9 cellular contexts compared by ENCODE assay signal in genomic region chr11:46555269-46556054, GRCh38. TPM values are rescaled to one million over a fixed set of nuclear protein-coding genes. Genes with fewer than 3 reads are reported as not detected.
A peak's percentile ranks its signal among the peaks of the same experiment; 100 is the strongest.
DNase-seq lines count a peak whose midpoint lies in the region; ATAC-seq and TF ChIP-seq lines count a peak whose summit lies in the region.
"Had no signal": no experiment of that assay in that cellular context is flagged by ENCODE, and none has a peak within 500 bp of the region (broad histone marks: within the 10 kb centered on the region; RNA-seq: fewer than 3 reads in every experiment).

No MANE protein-coding gene starts in this region.

- DNase-seq in colonic mucosa = no peak
- DNase-seq in skeletal muscle cell (ENCODE audit: low read depth) = peak; percentile 34
- DNase-seq in NCI-H2171 treated with DMSO at 0.1 percent for 48 hours (lab: John Stamatoyannopoulos, UW) = no peak
- DNase-seq in AG08396 (ENCODE audit: low spot score) = no peak
- no peak for DNase-seq in NOMO-1 treated with dmso at 0.1 percent for 144 hours (lab: John Stamatoyannopoulos, UW; ENCODE audit: unreplicated experiment)

- ATAC-seq in GM18909 (IDR thresholded peaks at IDR 0.05; ENCODE audit: poor library complexity, unreplicated experiment) (peak; percentile 50), GM21737 (IDR thresholded peaks at IDR 0.05; ENCODE audit: unreplicated experiment) (no peak)

- intact Hi-C loops in colonic mucosa (cut with DNase I) = no loop called here

- H3K4me1 ChIP-seq in HUES6 (ENCODE audit: control insufficient read depth, insufficient read depth, low read length) = peaks cover 30% of the 10 kb centered on the region
- H3K4me1 ChIP-seq in colonic mucosa = peaks cover 18% of the 10 kb centered on the region
- H3K4me1 ChIP-seq: HAP-1 had no signal

- H3K36me3 ChIP-seq in HUES6 (ENCODE audit: control insufficient read depth, insufficient read depth, low read length) = no peaks in the 10 kb centered on the region
- no peaks in the 10 kb centered on the region for H3K36me3 ChIP-seq in colonic mucosa
- H3K36me3 ChIP-seq: HAP-1 had no signal

- H3K9me3 ChIP-seq in HUES6 (ENCODE audit: control insufficient read depth, insufficient read depth, low read depth, low read length) (no peaks in the 10 kb centered on the region), colonic mucosa (no peaks in the 10 kb centered on the region)
- H3K9me3 ChIP-seq: HAP-1 had no signal

- peak overlapping the region; percentile 49; the same call in 1 of the 2 replicates for H3K27ac ChIP-seq in HUES6 (ENCODE audit: low read depth, low read length)
- peak overlapping the region; percentile 80 for H3K27ac ChIP-seq in colonic mucosa

- no peak overlapping the region for H3K4me3 ChIP-seq in HUES6 (ENCODE audit: low read depth, low read length)
- no peak overlapping the region for H3K4me3 ChIP-seq in colonic mucosa
- no peak overlapping the region for H3K4me3 ChIP-seq in skeletal muscle cell (ENCODE audit: low read depth, low read length)
- H3K4me3 ChIP-seq: HAP-1 had no signal

- H3K27me3 ChIP-seq in HUES6 (ENCODE audit: control insufficient read depth, insufficient read depth, low read length) = no peaks in the 10 kb centered on the region
- no peaks in the 10 kb centered on the region for H3K27me3 ChIP-seq in colonic mucosa

- H3K9ac ChIP-seq in HUES6 (ENCODE audit: low read length) = no peak overlapping the region
- peak overlapping the region; percentile 18 to 30 for H3K9ac ChIP-seq in colonic mucosa (ENCODE audit: low read depth in 2 of 2, low read length in 2 of 2)

- no peak for TF ChIP-seq CTCF in colonic mucosa (IDR thresholded peaks at IDR 0.05)

RNA-seq across cellular contexts. Expression of gene AMBRA1, which starts 38.4 kb away (rescaled TPM):
- total RNA-seq in colonic mucosa = 10 to 100 TPM; 32.7 to 33.8 TPM
